ENCODE assay signal across 9 cellular contexts in genomic region chr2:42967959-42968674, GRCh38.
DNase-seq lines count a peak whose midpoint lies in the region; ATAC-seq, FAIRE-seq and TF ChIP-seq lines count a peak whose summit lies in the region.
"Had no signal": no experiment of that assay in that cellular context is flagged by ENCODE, and none has a peak within 500 bp of the region (broad histone marks: within the 10 kb centered on the region; RNA-seq: fewer than 3 reads in every experiment).

No MANE protein-coding gene starts in this region.

- no peak overlapping the region for H2BK15ac ChIP-seq in H1 (ENCODE audit: low read length)

- TF ChIP-seq POLR2A in H1 (IDR thresholded peaks at IDR 0.05; ENCODE audit: control extremely low read depth in 1 of 2, low read depth in 2 of 2, low read length in 2 of 2) = no peak

- H4K20me1 ChIP-seq in mammary epithelial cell (ENCODE audit: insufficient read depth, low read length) = no peaks in the 10 kb centered on the region
- H4K20me1 ChIP-seq in H1 (replicated peaks in 1 of 2; ENCODE audit: control insufficient read depth in 1 of 2, insufficient read depth in 2 of 2, low read length in 2 of 2) = no peaks in the 10 kb centered on the region

- no peak overlapping the region for H4K8ac ChIP-seq in H1 (ENCODE audit: extremely low read depth, insufficient read depth, low read length)

- H2AK5ac ChIP-seq in H1 (ENCODE audit: low read depth, low read length) = no peak overlapping the region

- BruUV-seq in MCF 10A (replicated peaks; lab: Mats Ljungman, UMichigan) (no TSS peak), mammary epithelial cell (replicated peaks; lab: Mats Ljungman, UMichigan) (no TSS peak)

- dilution Hi-C loops in mammary epithelial cell (cut with HindIII; ENCODE audit: low sequenced_read_pairs) = no loop called here

- H2BK20ac ChIP-seq in H1 (ENCODE audit: low read length) = no peak overlapping the region

- H3K4me1 Mint-ChIP-seq in MCF 10A (ENCODE audit: insufficient read depth, unreplicated experiment) (peaks cover 42% of the 10 kb centered on the region), nephron progenitor cell (peaks cover 55% of the 10 kb centered on the region)
- peaks cover 11% of the 10 kb centered on the region for H3K4me1 Mint-ChIP-seq in activated T-helper 1 cell treated with anti-CD3 and anti-CD28 coated beads, Interleukin-12 subunit alpha, Interleukin-12 subunit beta, Interleukin-2, Interleukin-4 antibody, amounts not matched to agents 30 ng/mL and 10 ng/mL and 1 ng/mL, durations not matched to agents 14 hours and 24 hours and 36 hours (ENCODE audit: low read depth)
- peaks cover 7 to 21% of the 10 kb centered on the region in 2 donors for H3K4me1 Mint-ChIP-seq in natural killer cell treated with Interleukin-12 subunit alpha and Interleukin-12 subunit beta and Interleukin-15 and Interleukin-18, amount 100 ng/mL, for 72 hours (ENCODE audit: low read depth in 2 of 2)

- no peak for TF ChIP-seq EP300 in H1 (IDR thresholded peaks at IDR 0.05; ENCODE audit: borderline replicate concordance in 1 of 2, low read depth in 2 of 2, low read length in 2 of 2)

- H3K4me3 ChIP-seq in mammary epithelial cell (replicated peaks in 1 of 3; ENCODE audit: insufficient read depth in 1 of 3, low read depth in 2 of 3, low read length in 3 of 3) (no peak overlapping the region), H1 (ENCODE audit: extremely low read depth in 1 of 4, insufficient read depth in 2 of 4, low read depth in 3 of 4, low read length in 4 of 4) (no peak overlapping the region)

- no peaks in the 10 kb centered on the region for H3K27me3 ChIP-seq in mammary epithelial cell (ENCODE audit: insufficient read depth, low read length)
- H3K27me3 ChIP-seq in H1 (replicated peaks in 1 of 4; ENCODE audit: control insufficient read depth in 3 of 4, extremely low read depth in 1 of 4, insufficient read depth in 3 of 4, low read length in 3 of 4) = peaks cover 0 to 3% (median under 1%) of the 10 kb centered on the region in 4 experiments; a peak in 1 of 7 replicates

- in situ Hi-C loops in mammary epithelial cell (cut with MboI; ENCODE audit: low sequenced_read_pairs in 2 of 2) = loop anchor here in 1 of 2 donors (5.0 to 10.0 kb wide), 2 partner anchors 259 to 517 kb away; partner anchors contain the start of gene ZFP36L2

- H3K9me3 ChIP-seq in mammary epithelial cell (replicated peaks; ENCODE audit: insufficient read depth, low read length) = peaks cover 2% of the 10 kb centered on the region
- H3K9me3 ChIP-seq in H1 (ENCODE audit: insufficient read depth in 2 of 2, low read depth in 1 of 2, low read length in 1 of 2) = peaks cover 0 to 3% of the 10 kb centered on the region in 2 experiments; a peak in 1 of 4 replicates

- no peak overlapping the region for H3K56ac ChIP-seq in H1 (replicated peaks; ENCODE audit: insufficient read length, low read depth, low read length)

- H3K23ac ChIP-seq in H1 (ENCODE audit: insufficient read length) = no peak overlapping the region

- TF ChIP-seq CTCF in MCF 10A (IDR thresholded peaks at IDR 0.05; ENCODE audit: unreplicated experiment) = no peak
- TF ChIP-seq CTCF in mammary epithelial cell (conservative IDR thresholded peaks at IDR 0.05 in 1 of 2, IDR thresholded peaks at IDR 0.05 in 1 of 2; ENCODE audit: extremely low read depth in 1 of 2, insufficient read depth in 1 of 2, low read depth in 1 of 2, low read length in 2 of 2) = no peak
- no peak for TF ChIP-seq CTCF in H1 (IDR thresholded peaks at IDR 0.05; ENCODE audit: control extremely low read depth in 1 of 3, insufficient read depth in 1 of 3, low read depth in 1 of 3, low read length in 3 of 3)
- no peak for TF ChIP-seq CTCF in nephron progenitor cell (IDR thresholded peaks at IDR 0.05)

- H3K4me1 ChIP-seq in mammary epithelial cell (ENCODE audit: insufficient read depth, low read length) (peaks cover 37% of the 10 kb centered on the region), H1 (replicated peaks in 1 of 4; ENCODE audit: control insufficient read depth in 3 of 4, insufficient read depth in 4 of 4, low read length in 3 of 4) (peaks cover 0 to 5% (median 0%) of the 10 kb centered on the region in 4 experiments; a peak in 2 of 7 replicates)

- peak overlapping the region; percentile 51 for H3K18ac ChIP-seq in H1 (ENCODE audit: extremely low read depth, low read length)

- FAIRE-seq in H1 (lab: Jason Lieb, UNC) = no peak

- H2BK5ac ChIP-seq in H1 (ENCODE audit: low read depth, low read length) = no peak overlapping the region

- H3K79me1 ChIP-seq in H1 (ENCODE audit: low read depth, low read length) = no peaks in the 10 kb centered on the region

- intact Hi-C loops in MCF 10A (cut with micrococcal nuclease) (no loop called here), mammary epithelial cell (cut with micrococcal nuclease) (no loop called here)
- intact Hi-C loops in activated T-helper 1 cell treated with anti-CD3 and anti-CD28 coated beads, Interleukin-12 subunit alpha, Interleukin-12 subunit beta, Interleukin-2, Interleukin-4 antibody, amounts not matched to agents 30 ng/mL and 10 ng/mL and 1 ng/mL, durations not matched to agents 14 hours and 24 hours and 36 hours (cut with micrococcal nuclease) = no loop called here

- H3K36me3 ChIP-seq in mammary epithelial cell (ENCODE audit: insufficient read depth, low read length) (no peaks in the 10 kb centered on the region), H1 (ENCODE audit: control insufficient read depth in 2 of 4, insufficient read depth in 4 of 4, low read length in 3 of 4) (no peaks in the 10 kb centered on the region)

- no peaks in the 10 kb centered on the region for H3K9me3 Mint-ChIP-seq in MCF 10A (ENCODE audit: unreplicated experiment)
- H3K9me3 Mint-ChIP-seq in nephron progenitor cell = peaks cover 8% of the 10 kb centered on the region
- no peaks in the 10 kb centered on the region for H3K9me3 Mint-ChIP-seq in activated T-helper 1 cell treated with anti-CD3 and anti-CD28 coated beads, Interleukin-12 subunit alpha, Interleukin-12 subunit beta, Interleukin-2, Interleukin-4 antibody, amounts not matched to agents 30 ng/mL and 10 ng/mL and 1 ng/mL, durations not matched to agents 14 hours and 24 hours and 36 hours
- no peaks in the 10 kb centered on the region for H3K9me3 Mint-ChIP-seq in natural killer cell treated with Interleukin-12 subunit alpha and Interleukin-12 subunit beta and Interleukin-15 and Interleukin-18, amount 100 ng/mL, for 72 hours

- no peak for TF ChIP-seq RAD21 in H1 (IDR thresholded peaks at IDR 0.05 in 1 of 2, conservative IDR thresholded peaks at IDR 0.05 in 1 of 2; ENCODE audit: low read depth in 2 of 2, low read length in 2 of 2)

- H3K27ac ChIP-seq in mammary epithelial cell (ENCODE audit: insufficient read depth, low read depth, low read length) (no peak overlapping the region), H1 (ENCODE audit: low read depth, low read length) (no peak overlapping the region)

- H3K36me3 Mint-ChIP-seq in MCF 10A (ENCODE audit: insufficient read depth, unreplicated experiment) (peaks cover 7% of the 10 kb centered on the region), nephron progenitor cell (ENCODE audit: low read depth) (no peaks in the 10 kb centered on the region)
- H3K36me3 Mint-ChIP-seq in activated T-helper 1 cell treated with anti-CD3 and anti-CD28 coated beads, Interleukin-12 subunit alpha, Interleukin-12 subunit beta, Interleukin-2, Interleukin-4 antibody, amounts not matched to agents 30 ng/mL and 10 ng/mL and 1 ng/mL, durations not matched to agents 14 hours and 24 hours and 36 hours (ENCODE audit: low read depth) = no peaks in the 10 kb centered on the region
- H3K36me3 Mint-ChIP-seq in natural killer cell treated with Interleukin-12 subunit alpha and Interleukin-12 subunit beta and Interleukin-15 and Interleukin-18, amount 100 ng/mL, for 72 hours = no peaks in the 10 kb centered on the region

- H3K9ac ChIP-seq in mammary epithelial cell (ENCODE audit: insufficient read depth, low read length) (no peak overlapping the region), H1 (replicated peaks in 1 of 4; ENCODE audit: extremely low read depth in 1 of 4, low read depth in 3 of 4, low read length in 3 of 4) (no peak overlapping the region)

- H3K79me2 ChIP-seq in mammary epithelial cell (ENCODE audit: insufficient read depth, low read length) (no peaks in the 10 kb centered on the region), H1 (ENCODE audit: control insufficient read depth in 1 of 2, insufficient read depth in 2 of 2, low read length in 2 of 2) (no peaks in the 10 kb centered on the region)

- no peak overlapping the region for H4K91ac ChIP-seq in H1 (replicated peaks; ENCODE audit: insufficient read length, low read length)

- DNase-seq in MCF 10A (ENCODE audit: unreplicated experiment) (no peak), mammary epithelial cell (no peak), H1 (ENCODE audit: low read depth in 1 of 2, low spot score in 2 of 2) (no peak), nephron progenitor cell (peak; percentile 51), germinal center (ENCODE audit: low spot score) (no peak)
- DNase-seq in activated T-helper 1 cell treated with anti-CD3 and anti-CD28 coated beads, Interleukin-12 subunit alpha, Interleukin-12 subunit beta, Interleukin-2, Interleukin-4 antibody, amounts not matched to agents 30 ng/mL and 10 ng/mL and 1 ng/mL, durations not matched to agents 14 hours and 24 hours and 36 hours (ENCODE audit: low spot score) = no peak
- no peak for DNase-seq in natural killer cell treated with Interleukin-12 subunit alpha and Interleukin-12 subunit beta and Interleukin-15 and Interleukin-18, amount 100 ng/mL, for 72 hours (ENCODE audit: low spot score)
- DNase-seq: activated naive CD4-positive, alpha-beta T cell treated with anti-CD3 and anti-CD28 coated beads, Interleukin-2, amount 50 U/mL, for 16 hours had no signal

- H3K4me3 Mint-ChIP-seq in MCF 10A (ENCODE audit: unreplicated experiment) (no peak overlapping the region), nephron progenitor cell (no peak overlapping the region)
- no peak overlapping the region for H3K4me3 Mint-ChIP-seq in activated T-helper 1 cell treated with anti-CD3 and anti-CD28 coated beads, Interleukin-12 subunit alpha, Interleukin-12 subunit beta, Interleukin-2, Interleukin-4 antibody, amounts not matched to agents 30 ng/mL and 10 ng/mL and 1 ng/mL, durations not matched to agents 14 hours and 24 hours and 36 hours
- no peak overlapping the region for H3K4me3 Mint-ChIP-seq in natural killer cell treated with Interleukin-12 subunit alpha and Interleukin-12 subunit beta and Interleukin-15 and Interleukin-18, amount 100 ng/mL, for 72 hours

- H3K14ac ChIP-seq in H1 (ENCODE audit: insufficient read length) = no peak overlapping the region

- WGBS in mammary epithelial cell (ENCODE audit: low coverage, missing lambda C conversion rate) = 93% methylated on average over 15 of the region's 15 CpGs
- WGBS in H1 (ENCODE audit: extremely low coverage in 1 of 2, insufficient coverage in 1 of 2, insufficient read length in 1 of 2, insufficient replicate concordance in 2 of 2, low coverage in 1 of 2, low lambda C conversion rate in 2 of 2, missing lambda C conversion rate in 1 of 2), 2 experiments = 87% methylated on average over 15 of the region's 15 CpGs; no CpG with 5 or more reads in 1 of the 2 experiments

- ATAC-seq in GM21576 (IDR thresholded peaks at IDR 0.05; ENCODE audit: unreplicated experiment) = no peak
- no peak for ATAC-seq in natural killer cell treated with Interleukin-12 subunit alpha and Interleukin-12 subunit beta and Interleukin-15 and Interleukin-18, amount 100 ng/mL, for 72 hours

- H3K27me3 Mint-ChIP-seq in MCF 10A (ENCODE audit: insufficient read depth, unreplicated experiment) (no peaks in the 10 kb centered on the region), nephron progenitor cell (ENCODE audit: low read depth, poor library complexity) (peaks cover 6% of the 10 kb centered on the region)
- peaks cover 2% of the 10 kb centered on the region for H3K27me3 Mint-ChIP-seq in activated T-helper 1 cell treated with anti-CD3 and anti-CD28 coated beads, Interleukin-12 subunit alpha, Interleukin-12 subunit beta, Interleukin-2, Interleukin-4 antibody, amounts not matched to agents 30 ng/mL and 10 ng/mL and 1 ng/mL, durations not matched to agents 14 hours and 24 hours and 36 hours (ENCODE audit: insufficient read depth)
- H3K27me3 Mint-ChIP-seq in natural killer cell treated with Interleukin-12 subunit alpha and Interleukin-12 subunit beta and Interleukin-15 and Interleukin-18, amount 100 ng/mL, for 72 hours = no peaks in the 10 kb centered on the region

- no peaks in the 10 kb centered on the region for H3K23me2 ChIP-seq in H1 (ENCODE audit: low read depth, low read length)

- POLR2A ChIA-PET in MCF 10A (lab: Yijun Ruan, JAX) (no interaction called here), H1 (lab: Charles Lee; ENCODE audit: partially characterized antibody) (no interaction called here)

- H4K5ac ChIP-seq in H1 (ENCODE audit: insufficient read length, low read depth, low read length) = no peak overlapping the region

- H2AFZ ChIP-seq in mammary epithelial cell (ENCODE audit: low read depth, low read length) (no peak overlapping the region), H1 (ENCODE audit: low read length) (peak overlapping the region; percentile 11; the same call in 1 of the 2 replicates)

- no peak overlapping the region for H3K4ac ChIP-seq in H1 (replicated peaks; ENCODE audit: insufficient read length, low read depth, low read length)

- CTCF ChIA-PET in MCF 10A (lab: Yijun Ruan, JAX) = interaction anchor here (1.0 kb wide), 1 partner anchor 110 kb away, joined by 4 read pairs; no protein-coding TSS in a partner anchor
- CTCF ChIA-PET in mammary epithelial cell (lab: Charles Lee; ENCODE audit: low non-redundant PET) = no interaction called here
- CTCF ChIA-PET in H1 (lab: Charles Lee; ENCODE audit: partially characterized antibody) = interaction anchor here (0.6 to 1.8 kb wide), 8 partner anchors 20 to 1996 kb away, joined by 3 to 6 read pairs (median 4); no protein-coding TSS in a partner anchor

- H3K27ac Mint-ChIP-seq in MCF 10A (ENCODE audit: low read depth, unreplicated experiment) = peak overlapping the region; percentile 7
- peak overlapping the region; percentile 75 for H3K27ac Mint-ChIP-seq in nephron progenitor cell
- H3K27ac Mint-ChIP-seq in activated T-helper 1 cell treated with anti-CD3 and anti-CD28 coated beads, Interleukin-12 subunit alpha, Interleukin-12 subunit beta, Interleukin-2, Interleukin-4 antibody, amounts not matched to agents 30 ng/mL and 10 ng/mL and 1 ng/mL, durations not matched to agents 14 hours and 24 hours and 36 hours = no peak overlapping the region
- H3K27ac Mint-ChIP-seq in natural killer cell treated with Interleukin-12 subunit alpha and Interleukin-12 subunit beta and Interleukin-15 and Interleukin-18, amount 100 ng/mL, for 72 hours = no peak overlapping the region

- H2BK12ac ChIP-seq in H1 (ENCODE audit: low read depth, low read length) = 0 out of 2 replicates have a peak overlapping the region, but pooled peaks have one; percentile 55

- no peak overlapping the region for H3K4me2 ChIP-seq in mammary epithelial cell (ENCODE audit: insufficient read depth, low read depth, low read length)
- no peak overlapping the region for H3K4me2 ChIP-seq in H1 (ENCODE audit: insufficient read depth in 1 of 2, low read depth in 2 of 2, low read length in 2 of 2)

- H2BK120ac ChIP-seq in H1 (replicated peaks; ENCODE audit: low read depth, low read length) = no peak overlapping the region

Comparison
In these comparisons a context has a peak if more than half of its experiments do, and no peak if none do; other contexts are left out.
1. H3K27ac Mint-ChIP-seq: peak in MCF 10A (single experiment) and nephron progenitor cell (single experiment); none in activated T-helper 1 cell treated with anti-CD3 and anti-CD28 coated beads, Interleukin-12 subunit alpha, Interleukin-12 subunit beta, Interleukin-2, Interleukin-4 antibody, amounts not matched to agents 30 ng/mL and 10 ng/mL and 1 ng/mL, durations not matched to agents 14 hours and 24 hours and 36 hours (single experiment) and natural killer cell treated with Interleukin-12 subunit alpha and Interleukin-12 subunit beta and Interleukin-15 and Interleukin-18, amount 100 ng/mL, for 72 hours (0 of 2).